ENCODE assay signal across 8 cellular contexts in genomic region chr7:101884671-101885596, GRCh38.
A peak's percentile ranks its signal among the peaks of the same experiment; 100 is the strongest.
DNase-seq lines count a peak whose midpoint lies in the region; ATAC-seq and TF ChIP-seq lines count a peak whose summit lies in the region.

No MANE protein-coding gene starts in this region.

- H3K4me1 ChIP-seq in esophagus muscularis mucosa, result peaks cover 60 to 77% (median 72%) of the 10 kb centered on the region in 4 donors
- peaks cover 4% of the 10 kb centered on the region for H3K4me1 ChIP-seq in BE2C

- peak overlapping the region; percentile 92 for H3K27ac ChIP-seq in 22Rv1
- peak overlapping the region; percentile 83 to 91 (median 84) for H3K27ac ChIP-seq in esophagus muscularis mucosa (replicated peaks in 1 of 4)

- TF ChIP-seq POLR2A in GM18505 (IDR thresholded peaks at IDR 0.05; ENCODE audit: borderline replicate concordance, extremely low read depth, insufficient read depth, insufficient read length) (no peak), esophagus muscularis mucosa (IDR thresholded peaks at IDR 0.05; ENCODE audit: low read depth) (no peak)

- no peak for TF ChIP-seq EP300 in esophagus muscularis mucosa (IDR thresholded peaks at IDR 0.05)

- H3K4me3 ChIP-seq in esophagus muscularis mucosa (no peak overlapping the region), BE2C (ENCODE audit: low read depth, low read length) (no peak overlapping the region)

- H3K27me3 ChIP-seq in esophagus muscularis mucosa (no peaks in the 10 kb centered on the region), BE2C (no peaks in the 10 kb centered on the region)

- H3K36me3 ChIP-seq in esophagus muscularis mucosa, result no peaks in the 10 kb centered on the region
- H3K36me3 ChIP-seq in BE2C, result no peaks in the 10 kb centered on the region

- 76% methylated on average over 13 of the region's 13 CpGs for WGBS in esophagus muscularis mucosa

- no peak for TF ChIP-seq CTCF in 22Rv1 (IDR thresholded peaks at IDR 0.05)
- no peak for TF ChIP-seq CTCF in esophagus muscularis mucosa (IDR thresholded peaks at IDR 0.05)
- TF ChIP-seq CTCF in BE2C (IDR thresholded peaks at IDR 0.05; ENCODE audit: low read depth, low read length), result no peak

- ATAC-seq in GM18505 (IDR thresholded peaks at IDR 0.05; ENCODE audit: unreplicated experiment) (peak; percentile 79), HG03378 (IDR thresholded peaks at IDR 0.05; ENCODE audit: unreplicated experiment) (peak; percentile 51), HG03460 (IDR thresholded peaks at IDR 0.05; ENCODE audit: unreplicated experiment) (no peak)

- no peak for DNase-seq in esophagus muscularis mucosa (ENCODE audit: extremely low spot score)
- DNase-seq in mesenteric fat pad (ENCODE audit: low spot score), result no peak
- DNase-seq in BE2C, result no peak
- DNase-seq in NCI-H510A treated with DMSO at 0.1 percent for 48 hours (lab: John Stamatoyannopoulos, UW), result no peak

- intact Hi-C loops in esophagus muscularis mucosa (cut with DNase I), result loop anchor here (5.0 kb wide), 3 partner anchors 52 to 68 kb away; partner anchors contain the start of gene CUX1

- H3K9me3 ChIP-seq in esophagus muscularis mucosa (no peaks in the 10 kb centered on the region), BE2C (no peaks in the 10 kb centered on the region)
